24 cellular contexts compared by ENCODE assay signal in the genomic region with DNA sequence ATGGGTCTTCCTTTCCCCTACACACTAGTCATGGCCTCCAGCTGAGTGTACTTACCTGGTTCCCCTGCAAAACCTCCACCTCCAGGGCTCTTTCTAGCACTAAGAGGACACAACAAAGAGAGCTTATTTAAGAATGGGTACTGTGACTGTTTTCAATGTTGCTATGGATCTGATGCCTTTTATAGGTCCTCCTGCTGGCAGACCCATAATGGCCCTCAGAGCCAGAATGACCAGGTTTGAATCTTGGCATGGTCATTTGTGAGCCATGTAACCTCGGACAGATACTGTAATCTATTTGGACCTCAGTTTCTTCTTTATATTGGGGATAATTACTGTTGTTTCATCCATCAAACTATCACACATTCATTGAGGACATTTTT.
"Had no signal": no experiment of that assay in that cellular context is flagged by ENCODE, and none has a peak within 500 bp of the region (broad histone marks: within the 10 kb centered on the region; RNA-seq: fewer than 3 reads in every experiment).

No MANE protein-coding gene starts in this region.

- H3K36me3 Mint-ChIP-seq: activated naive CD4-positive, alpha-beta T cell treated with anti-CD3 and anti-CD28 coated beads, Interleukin-2, amount 10 ng/mL, durations not matched to agents 7 days and 5 days; activated naive CD8-positive, alpha-beta T cell treated with anti-CD3 and anti-CD28 coated beads for 36 hours had no signal

- H3K4me1 Mint-ChIP-seq: activated B cell treated with CpG ODN at 0.5 μM for 24 hours; activated CD4-positive, alpha-beta memory T cell treated with anti-CD3 and anti-CD28 coated beads, Interleukin-2, amount 10 ng/mL, durations not matched to agents 7 days and 5 days; activated CD4-positive, alpha-beta T cell treated with anti-CD3 and anti-CD28 coated beads, Interleukin-2, amount 10 ng/mL, durations not matched to agents 7 days and 5 days; activated naive CD4-positive, alpha-beta T cell treated with anti-CD3 and anti-CD28 coated beads, Interleukin-2, amount 10 ng/mL, durations not matched to agents 7 days and 5 days; activated naive CD8-positive, alpha-beta T cell treated with anti-CD3 and anti-CD28 coated beads for 36 hours; activated T-helper 17 cell treated with anti-CD3 and anti-CD28 coated beads, Interleukin-2, amount 50 U/mL, for 72 hours; T-helper 17 cell had no signal

- H3K36me3 ChIP-seq: Peyer's patch had no signal

- H3K4me3 ChIP-seq: K562, Peyer's patch had no signal

- H3K27ac ChIP-seq: Peyer's patch, RWPE1 had no signal

- DNase-seq: activated B cell treated with CpG ODN at 0.5 μM for 24 hours; activated CD4-positive, alpha-beta memory T cell treated with anti-CD3 and anti-CD28 coated beads, Interleukin-2, amount 10 ng/mL, durations not matched to agents 7 days and 5 days; activated CD4-positive, alpha-beta T cell treated with anti-CD3 and anti-CD28 coated beads, Interleukin-2, amount 10 ng/mL, durations not matched to agents 7 days and 5 days; activated gamma-delta T cell treated with Interleukin-2 at 50 U/mL for 16 hours; activated naive CD4-positive, alpha-beta T cell treated with anti-CD3 and anti-CD28 coated beads, Interleukin-2, amount 10 ng/mL, durations not matched to agents 7 days and 5 days; activated naive CD8-positive, alpha-beta T cell treated with anti-CD3 and anti-CD28 coated beads for 36 hours; activated T-cell treated with anti-CD3 and anti-CD28 coated beads for 4 hours; activated T-cell treated with anti-CD3 and anti-CD28 coated beads, Interleukin-2, amount 50 U/mL, for 48 hours; anterior cingulate cortex; Karpas-422; MM.1S; NCI-H1105; NCI-H1436; NCI-H1694 treated with DMSO at 0.1 percent for 48 hours; NCI-H2081; NCI-H510A treated with DMSO at 0.1 percent for 48 hours; NCI-H69; Peyer's patch; SHP77 treated with DMSO at 0.1 percent for 48 hours; T-helper 17 cell; T-helper 9 cell had no signal

- ATAC-seq: activated T-helper 17 cell treated with anti-CD3 and anti-CD28 coated beads, Interleukin-2, amount 50 U/mL, for 72 hours; K562; T-helper 17 cell had no signal

- H3K27me3 Mint-ChIP-seq: activated naive CD8-positive, alpha-beta T cell treated with anti-CD3 and anti-CD28 coated beads for 36 hours had no signal

- H3K9me3 Mint-ChIP-seq: activated B cell treated with CpG ODN at 0.5 μM for 24 hours; activated CD4-positive, alpha-beta memory T cell treated with anti-CD3 and anti-CD28 coated beads, Interleukin-2, amount 10 ng/mL, durations not matched to agents 7 days and 5 days; activated CD4-positive, alpha-beta T cell treated with anti-CD3 and anti-CD28 coated beads, Interleukin-2, amount 10 ng/mL, durations not matched to agents 7 days and 5 days; activated naive CD4-positive, alpha-beta T cell treated with anti-CD3 and anti-CD28 coated beads, Interleukin-2, amount 10 ng/mL, durations not matched to agents 7 days and 5 days; activated naive CD8-positive, alpha-beta T cell treated with anti-CD3 and anti-CD28 coated beads for 36 hours had no signal

- H3K4me1 ChIP-seq: Peyer's patch had no signal

- H3K27ac Mint-ChIP-seq: activated B cell treated with CpG ODN at 0.5 μM for 24 hours; activated CD4-positive, alpha-beta memory T cell treated with anti-CD3 and anti-CD28 coated beads, Interleukin-2, amount 10 ng/mL, durations not matched to agents 7 days and 5 days; activated CD4-positive, alpha-beta T cell treated with anti-CD3 and anti-CD28 coated beads, Interleukin-2, amount 10 ng/mL, durations not matched to agents 7 days and 5 days; activated naive CD4-positive, alpha-beta T cell treated with anti-CD3 and anti-CD28 coated beads, Interleukin-2, amount 10 ng/mL, durations not matched to agents 7 days and 5 days; activated naive CD8-positive, alpha-beta T cell treated with anti-CD3 and anti-CD28 coated beads for 36 hours; activated T-helper 17 cell treated with anti-CD3 and anti-CD28 coated beads, Interleukin-2, amount 50 U/mL, for 72 hours; T-helper 17 cell had no signal

- H3K9me3 ChIP-seq: Peyer's patch had no signal

- H3K4me3 Mint-ChIP-seq: activated B cell treated with CpG ODN at 0.5 μM for 24 hours; activated CD4-positive, alpha-beta memory T cell treated with anti-CD3 and anti-CD28 coated beads, Interleukin-2, amount 10 ng/mL, durations not matched to agents 7 days and 5 days; activated CD4-positive, alpha-beta T cell treated with anti-CD3 and anti-CD28 coated beads, Interleukin-2, amount 10 ng/mL, durations not matched to agents 7 days and 5 days; activated naive CD4-positive, alpha-beta T cell treated with anti-CD3 and anti-CD28 coated beads, Interleukin-2, amount 10 ng/mL, durations not matched to agents 7 days and 5 days; activated naive CD8-positive, alpha-beta T cell treated with anti-CD3 and anti-CD28 coated beads for 36 hours; activated T-helper 17 cell treated with anti-CD3 and anti-CD28 coated beads, Interleukin-2, amount 50 U/mL, for 72 hours; T-helper 17 cell had no signal

- H3K27me3 ChIP-seq: Peyer's patch had no signal
